13 cellular contexts compared by ENCODE assay signal in genomic region chr14:81450100-81450531, GRCh38. TPM values are rescaled to one million over a fixed set of nuclear protein-coding genes. Genes with fewer than 3 reads are reported as not detected.
DNase-seq lines count a peak whose midpoint lies in the region; FAIRE-seq and TF ChIP-seq lines count a peak whose summit lies in the region.
"Had no signal": no experiment of that assay in that cellular context is flagged by ENCODE, and none has a peak within 500 bp of the region (broad histone marks: within the 10 kb centered on the region; RNA-seq: fewer than 3 reads in every experiment).

No MANE protein-coding gene starts in this region.

- no peaks in the 10 kb centered on the region for H4K20me1 ChIP-seq in fibroblast of lung (ENCODE audit: control insufficient read depth, extremely low read depth, insufficient read depth, low read length)

- FAIRE-seq in urothelium cell line (lab: Jason Lieb, UNC): no peak
- FAIRE-seq: endothelial cell of umbilical vein, GM18507, kidney had no signal

- H3K4me3 ChIP-seq in fibroblast of lung (replicated peaks in 1 of 4; ENCODE audit: control extremely low read depth in 1 of 4, insufficient read depth in 1 of 4, low read depth in 3 of 4, low read length in 4 of 4): peak overlapping the region in 1 of 4 experiments; percentile 20

- peak overlapping the region; percentile 37 for H3K4me2 ChIP-seq in fibroblast of lung (ENCODE audit: extremely low read depth, insufficient read depth, low read length)

- POLR2A ChIA-PET in HEK293T (lab: Yijun Ruan, JAX): interaction anchor here (1.8 to 2.4 kb wide), 2 partner anchors 14 to 228 kb away, joined by 6 to 12 read pairs; partner anchors contain the start of gene GTF2A1

- H3K79me2 ChIP-seq in fibroblast of lung (ENCODE audit: control insufficient read depth, insufficient read depth, low read length): no peaks in the 10 kb centered on the region

- no peak for TF ChIP-seq CTCF in fibroblast of lung (conservative IDR thresholded peaks at IDR 0.05 in 1 of 2, IDR thresholded peaks at IDR 0.05 in 1 of 2; ENCODE audit: low read depth in 1 of 2, low read length in 2 of 2)

- peaks cover 5% of the 10 kb centered on the region for H3K27me3 ChIP-seq in fibroblast of lung (ENCODE audit: control insufficient read depth, insufficient read depth, low read length)

- no peak overlapping the region for H3K27ac ChIP-seq in fibroblast of lung (ENCODE audit: insufficient read depth, low read length)

- no peaks in the 10 kb centered on the region for H3K9me3 ChIP-seq in fibroblast of lung (ENCODE audit: control insufficient read depth, insufficient read depth, low read depth, low read length)

- peaks cover 3% of the 10 kb centered on the region for H3K4me1 ChIP-seq in fibroblast of lung (ENCODE audit: control insufficient read depth, extremely low read depth, insufficient read depth, low read length)

- CTCF ChIA-PET in HEK293T (lab: Yijun Ruan, JAX): interaction anchor here (0.9 to 1.6 kb wide), 3 partner anchors 181 to 198 kb away, joined by 3 to 10 read pairs (median 3); no protein-coding TSS in a partner anchor

- H3K36me3 ChIP-seq in fibroblast of lung (ENCODE audit: control insufficient read depth, insufficient read depth, low read length): no peaks in the 10 kb centered on the region

- H2AFZ ChIP-seq in fibroblast of lung (ENCODE audit: low read length): no peak overlapping the region

- DNase-seq in ELF-1 (ENCODE audit: low read depth, low spot score): peak; percentile 85
- peak; percentile 9 for DNase-seq in NCI-H2227 treated with DMSO at 0.1 percent for 48 hours (lab: John Stamatoyannopoulos, UW)
- DNase-seq in fibroblast of lung (ENCODE audit: low read depth in 2 of 2): peak; percentile 38 to 51
- DNase-seq in retina: peak; percentile 74
- no peak for DNase-seq in DMS114 treated with DMSO at 0.1 percent for 48 hours (lab: John Stamatoyannopoulos, UW; ENCODE audit: unreplicated experiment)
- DNase-seq in HEK293T (ENCODE audit: extremely low spot score): no peak
- DNase-seq in activated CD4-positive, alpha-beta T cell treated with anti-CD3 and anti-CD28 coated beads, Interleukin-2, amount 50 U/mL, for 1 hour: no peak
- DNase-seq in urothelium cell line (ENCODE audit: low spot score): no peak
- DNase-seq: activated CD4-positive, alpha-beta T cell treated with anti-CD3 and anti-CD28 coated beads for 4 hours; CD4-positive, alpha-beta memory T cell; kidney had no signal

- no peak overlapping the region for H3K9ac ChIP-seq in fibroblast of lung (ENCODE audit: insufficient read depth, low read length)

TF ChIP-seq in HEK293T, 16 proteins besides CTCF, POLR2A, EP300 and RAD21:
- TF ChIP-seq TARDBP (IDR thresholded peaks at IDR 0.05) (no peak), CTBP1 (IDR thresholded peaks at IDR 0.05; ENCODE audit: borderline replicate concordance) (no peak), ELF4 (IDR thresholded peaks at IDR 0.05) (no peak), FOXK2 (IDR thresholded peaks at IDR 0.05) (no peak), NFRKB (IDR thresholded peaks at IDR 0.05) (no peak), SP1 (IDR thresholded peaks at IDR 0.05) (no peak), L3MBTL2 (conservative IDR thresholded peaks at IDR 0.05) (no peak), BHLHE40 (IDR thresholded peaks at IDR 0.05; ENCODE audit: borderline replicate concordance) (no peak), ARNT (IDR thresholded peaks at IDR 0.05) (no peak), HDGF (IDR thresholded peaks at IDR 0.05; ENCODE audit: borderline replicate concordance) (no peak), ZNF384 (IDR thresholded peaks at IDR 0.05) (no peak), SUZ12 (IDR thresholded peaks at IDR 0.05) (no peak), PKNOX1 (IDR thresholded peaks at IDR 0.05) (no peak), LEF1 (IDR thresholded peaks at IDR 0.05; ENCODE audit: borderline replicate concordance) (no peak), FOXM1 (IDR thresholded peaks at IDR 0.05; ENCODE audit: borderline replicate concordance) (no peak), FOXA1 (IDR thresholded peaks at IDR 0.05) (no peak)

RNA-seq across cellular contexts. Expression of gene STON2, which starts 50.0 kb away (rescaled TPM):
- total RNA-seq in fibroblast of lung: 34.9 and 52.5 TPM in 2 replicates
- polyA plus RNA-seq in fibroblast of lung: 1.5 and 4.6 TPM in 2 replicates
- 0.85 and 1.5 TPM in 2 replicates for polyA plus RNA-seq in fibroblast of lung (2012)
- 0.63 and 20.8 TPM in 2 replicates for polyA minus RNA-seq in fibroblast of lung (ENCODE audit: low replicate concordance)
- total RNA-seq: CD4-positive, alpha-beta memory T cell; endothelial cell of umbilical vein had no signal
- polyA plus RNA-seq: CD4-positive, alpha-beta memory T cell; endothelial cell of umbilical vein had no signal

Comparison
In these comparisons a context has a peak if more than half of its experiments do, and no peak if none do; other contexts are left out.
1. DNase-seq: peak in ELF-1 (single experiment), NCI-H2227 treated with DMSO at 0.1 percent for 48 hours (single experiment), fibroblast of lung (2 of 2) and retina (single experiment); none in DMS114 treated with DMSO at 0.1 percent for 48 hours (single experiment), HEK293T (single experiment), activated CD4-positive, alpha-beta T cell treated with anti-CD3 and anti-CD28 coated beads, Interleukin-2, amount 50 U/mL, for 1 hour (single experiment) and urothelium cell line (single experiment).